33 cellular contexts compared by ENCODE assay signal in genomic region chr1:32928285-32928684, GRCh38. TPM values are rescaled to one million over a fixed set of nuclear protein-coding genes. Genes with fewer than 3 reads are reported as not detected.
"Had no signal": no experiment of that assay in that cellular context is flagged by ENCODE, and none has a peak within 500 bp of the region (broad histone marks: within the 10 kb centered on the region; RNA-seq: fewer than 3 reads in every experiment).

No MANE protein-coding gene starts in this region.

- ATAC-seq: activated CD4-positive, alpha-beta T cell treated with anti-CD3 and anti-CD28 coated beads for 36 hours; activated CD8-positive, alpha-beta memory T cell treated with anti-CD3 and anti-CD28 coated beads, Interleukin-2, amount 10 ng/mL, durations not matched to agents 7 days and 5 days; activated CD8-positive, alpha-beta T cell treated with anti-CD3 and anti-CD28 coated beads, Interleukin-2, amount 10 ng/mL, durations not matched to agents 7 days and 5 days; activated T-cell treated with anti-CD3 and anti-CD28 coated beads, Interleukin-2, amount 50 U/mL, for 72 hours; body of pancreas; effector memory CD8-positive, alpha-beta T cell; gastrocnemius medialis; heart left ventricle had no signal

- DNase-seq: activated CD4-positive, alpha-beta memory T cell treated with anti-CD3 and anti-CD28 coated beads for 36 hours; activated CD4-positive, alpha-beta T cell treated with anti-CD3 and anti-CD28 coated beads for 36 hours; activated CD4-positive, alpha-beta T cell treated with anti-CD3 and anti-CD28 coated beads, Interleukin-2, amount 10 ng/mL, durations not matched to agents 24 days and 14 days; activated CD4-positive, CD25-positive, alpha-beta regulatory T cell; activated CD4-positive, CD25-positive, alpha-beta regulatory T cell treated with anti-CD3 and anti-CD28 coated beads, Interleukin-2, amount 50 U/mL, for 72 hours; activated CD8-positive, alpha-beta memory T cell treated with anti-CD3 and anti-CD28 coated beads, Interleukin-2, amount 10 ng/mL, durations not matched to agents 7 days and 5 days; activated CD8-positive, alpha-beta memory T cell treated with anti-CD3 and anti-CD28 coated beads, Interleukin-2, amount 50 U/mL, for 4 hours; activated CD8-positive, alpha-beta T cell treated with anti-CD3 and anti-CD28 coated beads, Interleukin-2, amount 10 ng/mL, durations not matched to agents 7 days and 5 days; activated effector memory CD4-positive, alpha-beta T cell treated with Interleukin-2 at 50 U/mL for 16 hours; activated gamma-delta T cell treated with Interleukin-2 at 50 U/mL for 16 hours; activated naive CD4-positive, alpha-beta T cell treated with anti-CD3 and anti-CD28 coated beads, Interleukin-2, amount 50 U/mL, for 16 hours; activated naive CD4-positive, alpha-beta T cell treated with Interleukin-2 at 50 U/mL for 16 hours; activated T-cell treated with anti-CD3 and anti-CD28 coated beads, Interleukin-2, amount 50 U/mL, for 1 hour; activated T-cell treated with anti-CD3 and anti-CD28 coated beads, Interleukin-2, amount 50 U/mL, for 72 hours; amygdala; aorta; body of pancreas; caudate nucleus; cortex of kidney; dermis blood vessel endothelial cell; effector CD4-positive, alpha-beta T cell; effector memory CD8-positive, alpha-beta T cell; erythroblast; foreskin keratinocyte; gastrocnemius medialis; glutamatergic neuron; heart left ventricle; T-helper 2 cell had no signal

- H3K4me3 ChIP-seq: body of pancreas, esophagus muscularis mucosa, gastrocnemius medialis, heart left ventricle had no signal

- H3K27ac ChIP-seq: body of pancreas, esophagus muscularis mucosa, foreskin keratinocyte, gastrocnemius medialis, heart left ventricle had no signal

- H3K36me3 ChIP-seq: esophagus muscularis mucosa, gastrocnemius medialis, heart left ventricle had no signal

- FAIRE-seq: colon had no signal

- H3K9me3 ChIP-seq: body of pancreas, esophagus muscularis mucosa, gastrocnemius medialis, heart left ventricle had no signal

- H3K4me1 ChIP-seq: foreskin keratinocyte, gastrocnemius medialis had no signal

RNA-seq across cellular contexts. Expression of gene TMEM54, which starts 27.1 kb away (rescaled TPM):
- total RNA-seq: activated CD8-positive, alpha-beta memory T cell treated with anti-CD3 and anti-CD28 coated beads, Interleukin-2, amount 10 ng/mL, durations not matched to agents 7 days and 5 days; activated CD8-positive, alpha-beta T cell treated with anti-CD3 and anti-CD28 coated beads, Interleukin-2, amount 10 ng/mL, durations not matched to agents 7 days and 5 days had no signal

RNA-seq across cellular contexts. Expression of gene HPCA, which starts 42.0 kb away (rescaled TPM):
- total RNA-seq: activated CD4-positive, alpha-beta T cell treated with anti-CD3 and anti-CD28 coated beads, Interleukin-2, amount 10 ng/mL, durations not matched to agents 24 days and 14 days; activated CD8-positive, alpha-beta memory T cell treated with anti-CD3 and anti-CD28 coated beads for 36 hours; activated CD8-positive, alpha-beta T cell treated with anti-CD3 and anti-CD28 coated beads, Interleukin-2, amount 10 ng/mL, durations not matched to agents 7 days and 5 days; body of pancreas; chondrocyte; dermis blood vessel endothelial cell; foreskin keratinocyte; gastrocnemius medialis had no signal
- polyA plus RNA-seq: foreskin keratinocyte, heart left ventricle had no signal

RNA-seq across cellular contexts. Expression of gene FNDC5, which starts 57.6 kb away (rescaled TPM):
- total RNA-seq: activated CD4-positive, alpha-beta memory T cell treated with anti-CD3 and anti-CD28 coated beads for 36 hours; activated CD4-positive, alpha-beta T cell treated with anti-CD3 and anti-CD28 coated beads for 36 hours; activated CD4-positive, alpha-beta T cell treated with anti-CD3 and anti-CD28 coated beads, Interleukin-2, amount 10 ng/mL, durations not matched to agents 24 days and 14 days; activated CD8-positive, alpha-beta memory T cell treated with anti-CD3 and anti-CD28 coated beads for 36 hours; activated CD8-positive, alpha-beta memory T cell treated with anti-CD3 and anti-CD28 coated beads, Interleukin-2, amount 10 ng/mL, durations not matched to agents 7 days and 5 days; activated CD8-positive, alpha-beta T cell treated with anti-CD3 and anti-CD28 coated beads, Interleukin-2, amount 10 ng/mL, durations not matched to agents 7 days and 5 days; activated T-cell treated with anti-CD3 and anti-CD28 coated beads, Interleukin-2, amount 50 U/mL, for 72 hours; activated T-helper 17 cell treated with anti-CD3 and anti-CD28 coated beads, Interleukin-2, amount 50 U/mL, for 72 hours; body of pancreas; foreskin keratinocyte had no signal
- polyA plus RNA-seq: foreskin keratinocyte had no signal
